ENCODE assay signal across 1 cellular context in genomic region chr12:76055393-76055792, GRCh38.
TF ChIP-seq lines count a peak whose summit lies in the region.

No MANE protein-coding gene starts in this region.

TF ChIP-seq in A549, 52 proteins besides CTCF, POLR2A, EP300 and RAD21 (continued from another document):
- TF ChIP-seq REST (IDR thresholded peaks at IDR 0.05) = no peak
- no peak for TF ChIP-seq GATA3 (IDR thresholded peaks at IDR 0.05; ENCODE audit: borderline replicate concordance)
- TF ChIP-seq PHF8 (IDR thresholded peaks at IDR 0.05; ENCODE audit: borderline replicate concordance, low read depth) = no peak
- TF ChIP-seq MAZ (IDR thresholded peaks at IDR 0.05; ENCODE audit: borderline replicate concordance, low read depth, low read length) = no peak
- no peak for TF ChIP-seq CHD2 (IDR thresholded peaks at IDR 0.05; ENCODE audit: low read length, partially characterized antibody)
- no peak for TF ChIP-seq CHD4 (IDR thresholded peaks at IDR 0.05; ENCODE audit: borderline replicate concordance)
- no peak for TF ChIP-seq POLR2AphosphoS2 (conservative IDR thresholded peaks at IDR 0.05; ENCODE audit: low read length)
- no peak for TF ChIP-seq NR3C1 (IDR thresholded peaks at IDR 0.05)
